In the genomic region with DNA sequence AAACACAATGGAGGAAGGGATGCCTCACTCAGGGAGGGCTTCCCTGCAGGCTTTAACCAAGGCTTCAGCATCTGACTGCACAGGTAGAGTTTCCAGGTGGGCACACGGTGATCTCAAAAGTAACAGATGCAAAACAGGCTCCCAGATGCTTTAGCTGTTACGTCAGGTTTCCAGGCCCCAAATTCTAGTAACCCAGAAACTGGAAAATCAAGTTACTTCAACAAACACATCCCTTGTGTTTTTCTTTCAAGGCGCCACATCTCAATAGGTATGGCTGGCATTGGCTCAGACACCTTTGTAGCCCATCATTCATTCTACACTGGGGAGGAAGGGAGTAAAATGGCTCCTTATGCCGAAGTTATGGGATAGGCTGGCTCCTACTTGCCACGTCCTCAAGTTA, we compare ENCODE assay signal across 20 cellular contexts. TPM values are rescaled to one million over a fixed set of nuclear protein-coding genes. Genes with fewer than 3 reads are reported as not detected.
DNase-seq lines count a peak whose midpoint lies in the region; ATAC-seq and TF ChIP-seq lines count a peak whose summit lies in the region.
"Had no signal": no experiment of that assay in that cellular context is flagged by ENCODE, and none has a peak within 500 bp of the region (broad histone marks: within the 10 kb centered on the region; RNA-seq: fewer than 3 reads in every experiment).

No MANE protein-coding gene starts in this region.

- H4K20me1 ChIP-seq in mammary epithelial cell (ENCODE audit: insufficient read depth, low read length): no peaks in the 10 kb centered on the region
- H4K20me1 ChIP-seq: BLaER1 had no signal

- H3K4me2 ChIP-seq in mammary epithelial cell (ENCODE audit: insufficient read depth, low read depth, low read length): no peak overlapping the region
- H3K4me2 ChIP-seq: BLaER1 had no signal

- dilution Hi-C loops in mammary epithelial cell (cut with HindIII; ENCODE audit: low sequenced_read_pairs): no loop called here

- WGBS in mammary epithelial cell (ENCODE audit: low coverage, missing lambda C conversion rate): 64% methylated on average over 5 of the region's 5 CpGs
- 84 to 87% (median 86%) methylated on average over 5 of the region's 5 CpGs for WGBS in psoas muscle, 3 donors
- 72 to 76% methylated on average over 5 of the region's 5 CpGs for WGBS in sigmoid colon, 2 donors

- H2AFZ ChIP-seq in mammary epithelial cell (ENCODE audit: low read depth, low read length): no peak overlapping the region
- H2AFZ ChIP-seq: GM23248 had no signal

- CTCF ChIA-PET in mammary epithelial cell (lab: Charles Lee; ENCODE audit: low non-redundant PET): no interaction called here

- H3K9ac ChIP-seq in mammary epithelial cell (ENCODE audit: insufficient read depth, low read length): no peak overlapping the region
- H3K9ac ChIP-seq: BLaER1, GM23248 had no signal

- H3K79me2 ChIP-seq in mammary epithelial cell (ENCODE audit: insufficient read depth, low read length): no peaks in the 10 kb centered on the region

- no peak for TF ChIP-seq EP300 in sigmoid colon (IDR thresholded peaks at IDR 0.05)

- ATAC-seq in psoas muscle (no peak), GM21390 (IDR thresholded peaks at IDR 0.05; ENCODE audit: unreplicated experiment) (no peak), foreskin keratinocyte (no peak)
- ATAC-seq: CD8-positive, alpha-beta T cell had no signal

- BruUV-seq in mammary epithelial cell (replicated peaks; lab: Mats Ljungman, UMichigan): no TSS peak

- TF ChIP-seq CTCF in mammary epithelial cell (conservative IDR thresholded peaks at IDR 0.05 in 1 of 2, IDR thresholded peaks at IDR 0.05 in 1 of 2; ENCODE audit: extremely low read depth in 1 of 2, insufficient read depth in 1 of 2, low read depth in 1 of 2, low read length in 2 of 2) (no peak), breast epithelium (IDR thresholded peaks at IDR 0.05) (no peak), psoas muscle (IDR thresholded peaks at IDR 0.05) (no peak), sigmoid colon (IDR thresholded peaks at IDR 0.05) (no peak), foreskin keratinocyte (conservative IDR thresholded peaks at IDR 0.05) (no peak)

- DNase-seq in DMS53 (lab: John Stamatoyannopoulos, UW): peak; percentile 19
- DNase-seq in DMS53 treated with DMSO at 0.1 percent for 48 hours (lab: John Stamatoyannopoulos, UW; ENCODE audit: unreplicated experiment): no peak
- peak; percentile 5 for DNase-seq in mammary epithelial cell
- no peak for DNase-seq in breast epithelium (ENCODE audit: low spot score in 2 of 2)
- no peak for DNase-seq in psoas muscle
- no peak for DNase-seq in sigmoid colon
- no peak for DNase-seq in foreskin keratinocyte
- DNase-seq: Caco-2; CD4-positive, CD25-positive, alpha-beta regulatory T cell; CD8-positive, alpha-beta T cell; DMS153; DMS79 treated with DMSO at 0.1 percent for 48 hours; GF-D8; GM23248; H7; HCEC 1CT had no signal

- intact Hi-C loops in mammary epithelial cell (cut with micrococcal nuclease): no loop called here
- intact Hi-C loops in breast epithelium (cut with DNase I; ENCODE audit: low total_unique reads): no loop called here
- intact Hi-C loops in psoas muscle (cut with DNase I): no loop called here
- intact Hi-C loops in sigmoid colon (cut with DNase I): no loop called here

- H3K9me3 ChIP-seq in mammary epithelial cell (replicated peaks; ENCODE audit: insufficient read depth, low read length) (no peaks in the 10 kb centered on the region), breast epithelium (no peaks in the 10 kb centered on the region), psoas muscle (no peaks in the 10 kb centered on the region), sigmoid colon (no peaks in the 10 kb centered on the region)
- H3K9me3 ChIP-seq: BLaER1 had no signal

- no peaks in the 10 kb centered on the region for H3K4me1 ChIP-seq in mammary epithelial cell (ENCODE audit: insufficient read depth, low read length)
- peaks cover 0 to 1% of the 10 kb centered on the region in 2 donors for H3K4me1 ChIP-seq in breast epithelium
- peaks cover 72% of the 10 kb centered on the region for H3K4me1 ChIP-seq in psoas muscle
- peaks cover 0 to 34% (median 29%) of the 10 kb centered on the region in 4 donors for H3K4me1 ChIP-seq in sigmoid colon
- H3K4me1 ChIP-seq in foreskin keratinocyte: no peaks in the 10 kb centered on the region
- H3K4me1 ChIP-seq: BLaER1 had no signal

- H3K27me3 ChIP-seq in mammary epithelial cell (ENCODE audit: insufficient read depth, low read length): no peaks in the 10 kb centered on the region
- H3K27me3 ChIP-seq in breast epithelium: no peaks in the 10 kb centered on the region
- H3K27me3 ChIP-seq in psoas muscle (ENCODE audit: insufficient read depth in 3 of 3, low read length in 2 of 3): no peaks in the 10 kb centered on the region
- no peaks in the 10 kb centered on the region for H3K27me3 ChIP-seq in sigmoid colon
- H3K27me3 ChIP-seq in foreskin keratinocyte: peaks cover 69% of the 10 kb centered on the region
- H3K27me3 ChIP-seq: BLaER1 had no signal

- no peak overlapping the region for H3K27ac ChIP-seq in mammary epithelial cell (ENCODE audit: insufficient read depth, low read depth, low read length)
- H3K27ac ChIP-seq in breast epithelium: peak overlapping the region in 1 of 2 donors; percentile 38
- peak overlapping the region; percentile 89 for H3K27ac ChIP-seq in psoas muscle
- no peak overlapping the region for H3K27ac ChIP-seq in sigmoid colon
- H3K27ac ChIP-seq in foreskin keratinocyte: no peak overlapping the region
- H3K27ac ChIP-seq: 22Rv1, BLaER1, C4-2B, GM23248 had no signal

- H3K36me3 ChIP-seq in mammary epithelial cell (ENCODE audit: insufficient read depth, low read length) (no peaks in the 10 kb centered on the region), breast epithelium (no peaks in the 10 kb centered on the region), psoas muscle (ENCODE audit: insufficient read depth in 1 of 2, low read depth in 1 of 2) (no peaks in the 10 kb centered on the region), sigmoid colon (no peaks in the 10 kb centered on the region)
- H3K36me3 ChIP-seq: BLaER1 had no signal

- TF ChIP-seq POLR2A in breast epithelium (IDR thresholded peaks at IDR 0.05) (no peak), sigmoid colon (IDR thresholded peaks at IDR 0.05) (no peak)

- in situ Hi-C loops in mammary epithelial cell (cut with MboI; ENCODE audit: low sequenced_read_pairs in 2 of 2): no loop called here

- no peak overlapping the region for H3K4me3 ChIP-seq in mammary epithelial cell (replicated peaks in 1 of 3; ENCODE audit: insufficient read depth in 1 of 3, low read depth in 2 of 3, low read length in 3 of 3)
- H3K4me3 ChIP-seq in breast epithelium: no peak overlapping the region
- no peak overlapping the region for H3K4me3 ChIP-seq in psoas muscle
- no peak overlapping the region for H3K4me3 ChIP-seq in sigmoid colon
- H3K4me3 ChIP-seq: BLaER1, GM23248 had no signal

RNA-seq across cellular contexts. Expression of a gene that starts 27.4 kb away (rescaled TPM):
- total RNA-seq in mammary epithelial cell (1 to 10 TPM in 1 of 2 donors, under 1 TPM in 1; 0.17 to 3.9 TPM), breast epithelium (10 to 100 TPM in 1 of 3 donors, 1 to 10 TPM in 2; 5.9 to 16.5 (median 7.2) TPM), psoas muscle (10 to 100 TPM in 1 of 4 donors, 1 to 10 TPM in 3; 1.7 to 19.6 (median 3.0) TPM), sigmoid colon (10 to 100 TPM in 1 of 4 donors, 1 to 10 TPM in 3; 3.4 to 11.9 (median 5.6) TPM), foreskin keratinocyte (0.42 and 0.58 TPM in 2 replicates)
- polyA plus RNA-seq in mammary epithelial cell (1.9 TPM), psoas muscle (1 to 10 TPM in 2 of 3 donors, under 1 TPM in 1; 0.42 to 6.5 (median 4.6) TPM), sigmoid colon (under 1 TPM in 1 of 3 donors, not detected in 2; 0.80 TPM), foreskin keratinocyte (0.20 and 0.29 TPM in 2 replicates)
- 0.21 TPM for polyA minus RNA-seq in mammary epithelial cell
- total RNA-seq: CD4-positive, CD25-positive, alpha-beta regulatory T cell; GM23248 had no signal
- polyA plus RNA-seq: CD4-positive, CD25-positive, alpha-beta regulatory T cell had no signal

Comparison
In these comparisons a context has a peak if more than half of its experiments do, and no peak if none do; other contexts are left out.
1. DNase-seq: peak in DMS53 (single experiment) and mammary epithelial cell (single experiment); none in DMS53 treated with DMSO at 0.1 percent for 48 hours (single experiment), breast epithelium (0 of 2), psoas muscle (0 of 2), sigmoid colon (single experiment) and foreskin keratinocyte (0 of 2).